ENCODE assay signal across 23 cellular contexts in genomic region chr2:197128126-197128525, GRCh38.
DNase-seq lines count a peak whose midpoint lies in the region; ATAC-seq and TF ChIP-seq lines count a peak whose summit lies in the region.
"Had no signal": no experiment of that assay in that cellular context is flagged by ENCODE, and none has a peak within 500 bp of the region (broad histone marks: within the 10 kb centered on the region; RNA-seq: fewer than 3 reads in every experiment).

No MANE protein-coding gene starts in this region.

- H3K4me3 Mint-ChIP-seq in CD4-positive, CD25-positive, alpha-beta regulatory T cell = peak overlapping the region in 3 of 4 donors; percentile 24 to 42 (median 26)
- no peak overlapping the region for H3K4me3 Mint-ChIP-seq in CD8-positive, alpha-beta T cell
- peak overlapping the region; percentile 12 for H3K4me3 Mint-ChIP-seq in T-helper 2 cell treated with Interferon-gamma antibody and Interleukin-4, amounts not matched to agents 5 μg/mL and 100 μg/mL, for 36 hours
- H3K4me3 Mint-ChIP-seq in dendritic cell treated with granulocyte-macrophage colony-stimulating factor and Interleukin-4, amounts not matched to agents 40 ng/mL and 50 ng/mL, for 4 days = no peak overlapping the region
- H3K4me3 Mint-ChIP-seq: WTC11 had no signal

- TF ChIP-seq CTCF in CD8-positive, alpha-beta T cell (IDR thresholded peaks at IDR 0.05) = no peak
- TF ChIP-seq CTCF in body of pancreas (IDR thresholded peaks at IDR 0.05) = no peak

- ATAC-seq in CD4-positive, CD25-positive, alpha-beta regulatory T cell (ENCODE audit: low read depth in 2 of 2) = no peak
- ATAC-seq in CD8-positive, alpha-beta T cell = no peak
- no peak for ATAC-seq in body of pancreas
- ATAC-seq: WTC11 had no signal

- POLR2A ChIA-PET in CD8-positive, alpha-beta T cell (lab: Charles Lee) = interaction anchor here (0.8 kb wide), 1 partner anchor 14 kb away, joined by 3 read pairs; no protein-coding TSS in a partner anchor

- peaks cover 51% of the 10 kb centered on the region for H3K36me3 Mint-ChIP-seq in CD4-positive, CD25-positive, alpha-beta regulatory T cell
- peaks cover 69% of the 10 kb centered on the region for H3K36me3 Mint-ChIP-seq in CD8-positive, alpha-beta T cell
- peaks cover 75% of the 10 kb centered on the region for H3K36me3 Mint-ChIP-seq in T-helper 2 cell treated with Interferon-gamma antibody and Interleukin-4, amounts not matched to agents 5 μg/mL and 100 μg/mL, for 36 hours (ENCODE audit: low read depth)
- peaks cover 73% of the 10 kb centered on the region for H3K36me3 Mint-ChIP-seq in dendritic cell treated with granulocyte-macrophage colony-stimulating factor and Interleukin-4, amounts not matched to agents 40 ng/mL and 50 ng/mL, for 4 days (ENCODE audit: low read depth)
- H3K36me3 Mint-ChIP-seq: neural progenitor cell, WTC11 had no signal

- no peak overlapping the region for H3K4me3 ChIP-seq in CD4-positive, CD25-positive, alpha-beta regulatory T cell (ENCODE audit: low read depth, low read length)
- no peak overlapping the region for H3K4me3 ChIP-seq in CD8-positive, alpha-beta T cell (ENCODE audit: low read depth, low read length)
- H3K4me3 ChIP-seq in body of pancreas = no peak overlapping the region
- H3K4me3 ChIP-seq: colonic mucosa, neural progenitor cell, Peyer's patch, prostate gland, tibial nerve had no signal

- DNase-seq in CD4-positive, CD25-positive, alpha-beta regulatory T cell = peak in 2 of 3 donors; percentile 40 to 71
- no peak for DNase-seq in CD8-positive, alpha-beta T cell
- peak; percentile 26 for DNase-seq in T-helper 2 cell treated with Interferon-gamma antibody and Interleukin-4, amounts not matched to agents 5 μg/mL and 100 μg/mL, for 36 hours (ENCODE audit: low spot score)
- DNase-seq in body of pancreas (no peak), DMS114 treated with DMSO at 0.1 percent for 48 hours (lab: John Stamatoyannopoulos, UW; ENCODE audit: unreplicated experiment) (no peak), globus pallidus (ENCODE audit: low spot score) (no peak)
- DNase-seq: Caco-2; colonic mucosa; EL; head of caudate nucleus; midbrain; NCI-H1105 treated with DMSO at 0.1 percent for 48 hours; NCI-H2081 treated with DMSO at 0.1 percent for 48 hours; NCI-H446 treated with DMSO at 0.1 percent for 48 hours; NK-92 treated with Interleukin-12 subunit alpha and Interleukin-12 subunit beta, amount 100 ng/mL, for 24 hours; Peyer's patch; stimulated activated CD4-positive, alpha-beta T cell treated with anti-CD3 and anti-CD28 coated beads, Interleukin-2, amount 100 ng/mL, for 24 hours; stimulated activated naive CD4-positive, alpha-beta T cell treated with Interleukin-2 at 50 U/mL for 16 hours had no signal

- H3K4me1 ChIP-seq in CD4-positive, CD25-positive, alpha-beta regulatory T cell (ENCODE audit: control insufficient read depth, insufficient read depth, low read length, poor library complexity, severe bottlenecking) = peaks cover 21% of the 10 kb centered on the region
- peaks cover 42% of the 10 kb centered on the region for H3K4me1 ChIP-seq in CD8-positive, alpha-beta T cell (ENCODE audit: insufficient read depth, low read length)
- no peaks in the 10 kb centered on the region for H3K4me1 ChIP-seq in body of pancreas
- H3K4me1 ChIP-seq: Caco-2, colonic mucosa, neural progenitor cell had no signal

- no peaks in the 10 kb centered on the region for H3K27me3 ChIP-seq in CD4-positive, CD25-positive, alpha-beta regulatory T cell (ENCODE audit: control insufficient read depth, insufficient read depth, low read length)
- H3K27me3 ChIP-seq in CD8-positive, alpha-beta T cell (ENCODE audit: insufficient read depth, low read length) = no peaks in the 10 kb centered on the region
- no peaks in the 10 kb centered on the region for H3K27me3 ChIP-seq in body of pancreas
- H3K27me3 ChIP-seq: colonic mucosa, neural progenitor cell, Peyer's patch, tibial nerve had no signal

- TF ChIP-seq POLR2A in body of pancreas (IDR thresholded peaks at IDR 0.05) = no peak

- CTCF ChIA-PET in CD8-positive, alpha-beta T cell (lab: Charles Lee) = interaction anchor here (1.1 to 3.4 kb wide), 5 partner anchors 14 to 187 kb away, joined by 3 to 36 read pairs (median 4); no protein-coding TSS in a partner anchor

- H3K27ac Mint-ChIP-seq in CD4-positive, CD25-positive, alpha-beta regulatory T cell = peak overlapping the region in 2 of 3 donors; percentile 29 to 61
- H3K27ac Mint-ChIP-seq in CD8-positive, alpha-beta T cell = peak overlapping the region; percentile 76
- peak overlapping the region; percentile 58 for H3K27ac Mint-ChIP-seq in T-helper 2 cell treated with Interferon-gamma antibody and Interleukin-4, amounts not matched to agents 5 μg/mL and 100 μg/mL, for 36 hours
- H3K27ac Mint-ChIP-seq in dendritic cell treated with granulocyte-macrophage colony-stimulating factor and Interleukin-4, amounts not matched to agents 40 ng/mL and 50 ng/mL, for 4 days = peak overlapping the region; percentile 24
- H3K27ac Mint-ChIP-seq: neural progenitor cell, WTC11 had no signal

- no peaks in the 10 kb centered on the region for H3K27me3 Mint-ChIP-seq in CD4-positive, CD25-positive, alpha-beta regulatory T cell
- H3K27me3 Mint-ChIP-seq in CD8-positive, alpha-beta T cell (ENCODE audit: low read depth) = no peaks in the 10 kb centered on the region
- H3K27me3 Mint-ChIP-seq in T-helper 2 cell treated with Interferon-gamma antibody and Interleukin-4, amounts not matched to agents 5 μg/mL and 100 μg/mL, for 36 hours (ENCODE audit: low read depth) = no peaks in the 10 kb centered on the region
- H3K27me3 Mint-ChIP-seq in dendritic cell treated with granulocyte-macrophage colony-stimulating factor and Interleukin-4, amounts not matched to agents 40 ng/mL and 50 ng/mL, for 4 days = no peaks in the 10 kb centered on the region

- 90 to 100% methylated on average over 1 of the region's 1 CpG for WGBS in body of pancreas, 2 donors

- H3K36me3 ChIP-seq in CD4-positive, CD25-positive, alpha-beta regulatory T cell (ENCODE audit: control insufficient read depth, insufficient read depth, low read length) = peaks cover 49% of the 10 kb centered on the region
- H3K36me3 ChIP-seq in CD8-positive, alpha-beta T cell (ENCODE audit: insufficient read depth, low read length) = peaks cover 22% of the 10 kb centered on the region
- no peaks in the 10 kb centered on the region for H3K36me3 ChIP-seq in body of pancreas (replicated peaks in 1 of 2; ENCODE audit: insufficient read depth in 1 of 2, low read depth in 2 of 2)
- H3K36me3 ChIP-seq: colonic mucosa, neural progenitor cell, Peyer's patch, prostate gland had no signal

- peaks cover 31 to 82% (median 58%) of the 10 kb centered on the region in 4 donors for H3K4me1 Mint-ChIP-seq in CD4-positive, CD25-positive, alpha-beta regulatory T cell
- peaks cover 66% of the 10 kb centered on the region for H3K4me1 Mint-ChIP-seq in CD8-positive, alpha-beta T cell (ENCODE audit: low read depth)
- peaks cover 55% of the 10 kb centered on the region for H3K4me1 Mint-ChIP-seq in T-helper 2 cell treated with Interferon-gamma antibody and Interleukin-4, amounts not matched to agents 5 μg/mL and 100 μg/mL, for 36 hours (ENCODE audit: low read depth)
- peaks cover 24% of the 10 kb centered on the region for H3K4me1 Mint-ChIP-seq in dendritic cell treated with granulocyte-macrophage colony-stimulating factor and Interleukin-4, amounts not matched to agents 40 ng/mL and 50 ng/mL, for 4 days (ENCODE audit: low read depth)

- intact Hi-C loops in CD8-positive, alpha-beta T cell (cut with DNase I, micrococcal nuclease) = no loop called here
- intact Hi-C loops in dendritic cell treated with granulocyte-macrophage colony-stimulating factor and Interleukin-4, amounts not matched to agents 40 ng/mL and 50 ng/mL, for 4 days (cut with micrococcal nuclease) = loop anchor here (5.0 kb wide), 1 partner anchor 39 kb away; no protein-coding TSS in a partner anchor
- intact Hi-C loops in body of pancreas (cut with DNase I) = no loop called here

- peaks cover 0 to 6% (median 0%) of the 10 kb centered on the region in 7 donors for H3K9me3 Mint-ChIP-seq in CD4-positive, CD25-positive, alpha-beta regulatory T cell
- H3K9me3 Mint-ChIP-seq in CD8-positive, alpha-beta T cell = peaks cover 2% of the 10 kb centered on the region
- H3K9me3 Mint-ChIP-seq in T-helper 2 cell treated with Interferon-gamma antibody and Interleukin-4, amounts not matched to agents 5 μg/mL and 100 μg/mL, for 36 hours = peaks cover 17% of the 10 kb centered on the region
- no peaks in the 10 kb centered on the region for H3K9me3 Mint-ChIP-seq in dendritic cell treated with granulocyte-macrophage colony-stimulating factor and Interleukin-4, amounts not matched to agents 40 ng/mL and 50 ng/mL, for 4 days
- H3K9me3 Mint-ChIP-seq: neural progenitor cell had no signal

- no peaks in the 10 kb centered on the region for H3K9me3 ChIP-seq in CD4-positive, CD25-positive, alpha-beta regulatory T cell (ENCODE audit: control insufficient read depth in 2 of 2, low read length in 2 of 2)
- H3K9me3 ChIP-seq in CD8-positive, alpha-beta T cell (ENCODE audit: low read length) = no peaks in the 10 kb centered on the region
- no peaks in the 10 kb centered on the region for H3K9me3 ChIP-seq in body of pancreas
- H3K9me3 ChIP-seq: Caco-2, colonic mucosa, Peyer's patch, prostate gland, tibial nerve had no signal

- H3K27ac ChIP-seq in CD4-positive, CD25-positive, alpha-beta regulatory T cell (ENCODE audit: insufficient read depth, low read length, poor library complexity, severe bottlenecking) = no peak overlapping the region
- H3K27ac ChIP-seq in CD8-positive, alpha-beta T cell (ENCODE audit: low read depth, low read length) = no peak overlapping the region
- H3K27ac ChIP-seq in body of pancreas = no peak overlapping the region
- H3K27ac ChIP-seq: colonic mucosa, neural progenitor cell, Peyer's patch, prostate gland, tibial nerve had no signal

Comparison
In these comparisons a context has a peak if more than half of its experiments do, and no peak if none do; other contexts are left out.
1. DNase-seq: peak in CD4-positive, CD25-positive, alpha-beta regulatory T cell (2 of 3) and T-helper 2 cell treated with Interferon-gamma antibody and Interleukin-4, amounts not matched to agents 5 μg/mL and 100 μg/mL, for 36 hours (single experiment); none in CD8-positive, alpha-beta T cell (0 of 7), body of pancreas (0 of 4), DMS114 treated with DMSO at 0.1 percent for 48 hours (single experiment) and globus pallidus (single experiment).
2. H3K27ac Mint-ChIP-seq: peak in every context shown above with its lines; median percentile 76 in CD8-positive, alpha-beta T cell; 58 in T-helper 2 cell treated with Interferon-gamma antibody and Interleukin-4, amounts not matched to agents 5 μg/mL and 100 μg/mL, for 36 hours; 45 in CD4-positive, CD25-positive, alpha-beta regulatory T cell; 24 in dendritic cell treated with granulocyte-macrophage colony-stimulating factor and Interleukin-4, amounts not matched to agents 40 ng/mL and 50 ng/mL, for 4 days.
3. H3K4me3 Mint-ChIP-seq: peak in CD4-positive, CD25-positive, alpha-beta regulatory T cell (3 of 4) and T-helper 2 cell treated with Interferon-gamma antibody and Interleukin-4, amounts not matched to agents 5 μg/mL and 100 μg/mL, for 36 hours (single experiment); none in CD8-positive, alpha-beta T cell (single experiment) and dendritic cell treated with granulocyte-macrophage colony-stimulating factor and Interleukin-4, amounts not matched to agents 40 ng/mL and 50 ng/mL, for 4 days (single experiment).